3 cellular contexts compared by ENCODE assay signal in the genomic region with DNA sequence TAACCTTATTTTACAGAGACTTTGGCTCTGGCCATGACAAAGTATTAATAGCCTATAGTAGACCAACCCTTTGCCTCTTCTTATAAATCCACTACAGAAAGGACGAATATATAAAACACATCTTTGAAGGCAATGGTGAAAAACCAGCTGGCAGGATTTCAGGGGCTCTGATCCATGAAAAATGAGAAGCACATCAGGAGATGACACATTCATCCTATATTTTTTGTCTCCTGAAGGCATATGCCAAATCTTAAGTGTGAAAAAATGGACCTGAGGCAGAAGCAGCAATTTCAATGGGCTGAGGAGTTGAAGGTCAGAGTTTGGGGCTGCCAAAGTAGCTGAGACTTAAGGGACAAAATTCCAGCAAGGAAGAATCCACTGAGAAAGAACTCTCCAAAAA.
TF ChIP-seq lines count a peak whose summit lies in the region.

No MANE protein-coding gene starts in this region.

TF ChIP-seq in A549, 52 proteins besides CTCF, POLR2A, EP300 and RAD21:
- TF ChIP-seq, protein P1, sequence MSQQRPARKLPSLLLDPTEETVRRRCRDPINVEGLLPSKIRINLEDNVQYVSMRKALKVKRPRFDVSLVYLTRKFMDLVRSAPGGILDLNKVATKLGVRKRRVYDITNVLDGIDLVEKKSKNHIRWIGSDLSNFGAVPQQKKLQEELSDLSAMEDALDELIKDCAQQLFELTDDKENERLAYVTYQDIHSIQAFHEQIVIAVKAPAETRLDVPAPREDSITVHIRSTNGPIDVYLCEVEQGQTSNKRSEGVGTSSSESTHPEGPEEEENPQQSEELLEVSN (IDR thresholded peaks at IDR 0.05; ENCODE audit: borderline replicate concordance, low read depth): no peak
- TF ChIP-seq, protein P2, sequence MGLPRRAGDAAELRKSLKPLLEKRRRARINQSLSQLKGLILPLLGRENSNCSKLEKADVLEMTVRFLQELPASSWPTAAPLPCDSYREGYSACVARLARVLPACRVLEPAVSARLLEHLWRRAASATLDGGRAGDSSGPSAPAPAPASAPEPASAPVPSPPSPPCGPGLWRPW (IDR thresholded peaks at IDR 0.05): no peak
- TF ChIP-seq NPAS2 (CRISPR knock-in tag; IDR thresholded peaks at IDR 0.05; ENCODE audit: borderline replicate concordance): no peak

TF ChIP-seq in GM23338, 12 proteins besides CTCF, POLR2A, EP300 and RAD21 (continued from another document and continues in another):
- TF ChIP-seq, protein P3, sequence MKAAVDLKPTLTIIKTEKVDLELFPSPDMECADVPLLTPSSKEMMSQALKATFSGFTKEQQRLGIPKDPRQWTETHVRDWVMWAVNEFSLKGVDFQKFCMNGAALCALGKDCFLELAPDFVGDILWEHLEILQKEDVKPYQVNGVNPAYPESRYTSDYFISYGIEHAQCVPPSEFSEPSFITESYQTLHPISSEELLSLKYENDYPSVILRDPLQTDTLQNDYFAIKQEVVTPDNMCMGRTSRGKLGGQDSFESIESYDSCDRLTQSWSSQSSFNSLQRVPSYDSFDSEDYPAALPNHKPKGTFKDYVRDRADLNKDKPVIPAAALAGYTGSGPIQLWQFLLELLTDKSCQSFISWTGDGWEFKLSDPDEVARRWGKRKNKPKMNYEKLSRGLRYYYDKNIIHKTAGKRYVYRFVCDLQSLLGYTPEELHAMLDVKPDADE (IDR thresholded peaks at IDR 0.05): no peak
- TF ChIP-seq EZH2phosphoT487 (IDR thresholded peaks at IDR 0.05; ENCODE audit: unreplicated experiment) (no peak), EZH2 (IDR thresholded peaks at IDR 0.05; ENCODE audit: low read depth, unreplicated experiment) (no peak), ZNF114 (CRISPR knock-in tag; IDR thresholded peaks at IDR 0.05) (no peak), POLR2AphosphoS5 (IDR thresholded peaks at IDR 0.05; ENCODE audit: low read depth) (no peak), NANOG (IDR thresholded peaks at IDR 0.05; ENCODE audit: borderline replicate concordance) (no peak)
- TF ChIP-seq, protein P4, sequence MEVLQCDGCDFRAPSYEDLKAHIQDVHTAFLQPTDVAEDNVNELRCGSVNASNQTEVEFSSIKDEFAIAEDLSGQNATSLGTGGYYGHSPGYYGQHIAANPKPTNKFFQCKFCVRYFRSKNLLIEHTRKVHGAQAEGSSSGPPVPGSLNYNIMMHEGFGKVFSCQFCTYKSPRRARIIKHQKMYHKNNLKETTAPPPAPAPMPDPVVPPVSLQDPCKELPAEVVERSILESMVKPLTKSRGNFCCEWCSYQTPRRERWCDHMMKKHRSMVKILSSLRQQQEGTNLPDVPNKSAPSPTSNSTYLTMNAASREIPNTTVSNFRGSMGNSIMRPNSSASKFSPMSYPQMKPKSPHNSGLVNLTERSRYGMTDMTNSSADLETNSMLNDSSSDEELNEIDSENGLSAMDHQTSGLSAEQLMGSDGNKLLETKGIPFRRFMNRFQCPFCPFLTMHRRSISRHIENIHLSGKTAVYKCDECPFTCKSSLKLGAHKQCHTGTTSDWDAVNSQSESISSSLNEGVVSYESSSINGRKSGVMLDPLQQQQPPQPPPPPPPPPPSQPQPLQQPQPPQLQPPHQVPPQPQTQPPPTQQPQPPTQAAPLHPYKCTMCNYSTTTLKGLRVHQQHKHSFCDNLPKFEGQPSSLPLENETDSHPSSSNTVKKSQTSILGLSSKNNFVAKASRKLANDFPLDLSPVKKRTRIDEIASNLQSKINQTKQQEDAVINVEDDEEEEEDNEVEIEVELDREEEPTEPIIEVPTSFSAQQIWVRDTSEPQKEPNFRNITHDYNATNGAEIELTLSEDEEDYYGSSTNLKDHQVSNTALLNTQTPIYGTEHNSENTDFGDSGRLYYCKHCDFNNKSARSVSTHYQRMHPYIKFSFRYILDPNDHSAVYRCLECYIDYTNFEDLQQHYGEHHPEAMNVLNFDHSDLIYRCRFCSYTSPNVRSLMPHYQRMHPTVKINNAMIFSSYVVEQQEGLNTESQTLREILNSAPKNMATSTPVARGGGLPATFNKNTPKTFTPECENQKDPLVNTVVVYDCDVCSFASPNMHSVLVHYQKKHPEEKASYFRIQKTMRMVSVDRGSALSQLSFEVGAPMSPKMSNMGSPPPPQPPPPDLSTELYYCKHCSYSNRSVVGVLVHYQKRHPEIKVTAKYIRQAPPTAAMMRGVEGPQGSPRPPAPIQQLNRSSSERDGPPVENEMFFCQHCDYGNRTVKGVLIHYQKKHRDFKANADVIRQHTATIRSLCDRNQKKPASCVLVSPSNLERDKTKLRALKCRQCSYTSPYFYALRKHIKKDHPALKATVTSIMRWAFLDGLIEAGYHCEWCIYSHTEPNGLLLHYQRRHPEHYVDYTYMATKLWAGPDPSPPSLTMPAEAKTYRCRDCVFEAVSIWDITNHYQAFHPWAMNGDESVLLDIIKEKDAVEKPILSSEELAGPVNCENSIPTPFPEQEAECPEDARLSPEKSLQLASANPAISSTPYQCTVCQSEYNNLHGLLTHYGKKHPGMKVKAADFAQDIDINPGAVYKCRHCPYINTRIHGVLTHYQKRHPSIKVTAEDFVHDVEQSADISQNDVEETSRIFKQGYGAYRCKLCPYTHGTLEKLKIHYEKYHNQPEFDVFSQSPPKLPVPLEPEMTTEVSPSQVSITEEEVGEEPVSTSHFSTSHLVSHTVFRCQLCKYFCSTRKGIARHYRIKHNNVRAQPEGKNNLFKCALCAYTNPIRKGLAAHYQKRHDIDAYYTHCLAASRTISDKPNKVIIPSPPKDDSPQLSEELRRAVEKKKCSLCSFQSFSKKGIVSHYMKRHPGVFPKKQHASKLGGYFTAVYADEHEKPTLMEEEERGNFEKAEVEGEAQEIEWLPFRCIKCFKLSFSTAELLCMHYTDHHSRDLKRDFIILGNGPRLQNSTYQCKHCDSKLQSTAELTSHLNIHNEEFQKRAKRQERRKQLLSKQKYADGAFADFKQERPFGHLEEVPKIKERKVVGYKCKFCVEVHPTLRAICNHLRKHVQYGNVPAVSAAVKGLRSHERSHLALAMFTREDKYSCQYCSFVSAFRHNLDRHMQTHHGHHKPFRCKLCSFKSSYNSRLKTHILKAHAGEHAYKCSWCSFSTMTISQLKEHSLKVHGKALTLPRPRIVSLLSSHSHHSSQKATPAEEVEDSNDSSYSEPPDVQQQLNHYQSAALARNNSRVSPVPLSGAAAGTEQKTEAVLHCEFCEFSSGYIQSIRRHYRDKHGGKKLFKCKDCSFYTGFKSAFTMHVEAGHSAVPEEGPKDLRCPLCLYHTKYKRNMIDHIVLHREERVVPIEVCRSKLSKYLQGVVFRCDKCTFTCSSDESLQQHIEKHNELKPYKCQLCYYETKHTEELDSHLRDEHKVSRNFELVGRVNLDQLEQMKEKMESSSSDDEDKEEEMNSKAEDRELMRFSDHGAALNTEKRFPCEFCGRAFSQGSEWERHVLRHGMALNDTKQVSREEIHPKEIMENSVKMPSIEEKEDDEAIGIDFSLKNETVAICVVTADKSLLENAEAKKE (CRISPR knock-in tag; IDR thresholded peaks at IDR 0.05): no peak

TF ChIP-seq in SK-N-SH treated with all-trans-retinoic acid at 6 μM for 48 hours, 23 proteins besides CTCF, POLR2A, EP300 and RAD21 (continued from another document):
- TF ChIP-seq, protein P5, sequence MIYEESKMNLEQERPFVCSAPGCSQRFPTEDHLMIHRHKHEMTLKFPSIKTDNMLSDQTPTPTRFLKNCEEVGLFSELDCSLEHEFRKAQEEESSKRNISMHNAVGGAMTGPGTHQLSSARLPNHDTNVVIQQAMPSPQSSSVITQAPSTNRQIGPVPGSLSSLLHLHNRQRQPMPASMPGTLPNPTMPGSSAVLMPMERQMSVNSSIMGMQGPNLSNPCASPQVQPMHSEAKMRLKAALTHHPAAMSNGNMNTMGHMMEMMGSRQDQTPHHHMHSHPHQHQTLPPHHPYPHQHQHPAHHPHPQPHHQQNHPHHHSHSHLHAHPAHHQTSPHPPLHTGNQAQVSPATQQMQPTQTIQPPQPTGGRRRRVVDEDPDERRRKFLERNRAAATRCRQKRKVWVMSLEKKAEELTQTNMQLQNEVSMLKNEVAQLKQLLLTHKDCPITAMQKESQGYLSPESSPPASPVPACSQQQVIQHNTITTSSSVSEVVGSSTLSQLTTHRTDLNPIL (CRISPR knock-in tag; IDR thresholded peaks at IDR 0.05; ENCODE audit: low read depth): no peak
- TF ChIP-seq, protein P6, sequence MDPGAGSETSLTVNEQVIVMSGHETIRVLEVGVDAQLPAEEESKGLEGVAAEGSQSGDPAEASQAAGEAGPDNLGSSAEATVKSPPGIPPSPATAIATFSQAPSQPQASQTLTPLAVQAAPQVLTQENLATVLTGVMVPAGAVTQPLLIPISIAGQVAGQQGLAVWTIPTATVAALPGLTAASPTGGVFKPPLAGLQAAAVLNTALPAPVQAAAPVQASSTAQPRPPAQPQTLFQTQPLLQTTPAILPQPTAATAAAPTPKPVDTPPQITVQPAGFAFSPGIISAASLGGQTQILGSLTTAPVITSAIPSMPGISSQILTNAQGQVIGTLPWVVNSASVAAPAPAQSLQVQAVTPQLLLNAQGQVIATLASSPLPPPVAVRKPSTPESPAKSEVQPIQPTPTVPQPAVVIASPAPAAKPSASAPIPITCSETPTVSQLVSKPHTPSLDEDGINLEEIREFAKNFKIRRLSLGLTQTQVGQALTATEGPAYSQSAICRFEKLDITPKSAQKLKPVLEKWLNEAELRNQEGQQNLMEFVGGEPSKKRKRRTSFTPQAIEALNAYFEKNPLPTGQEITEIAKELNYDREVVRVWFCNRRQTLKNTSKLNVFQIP (CRISPR knock-in tag; IDR thresholded peaks at IDR 0.05; ENCODE audit: borderline replicate concordance, low read depth): no peak
- TF ChIP-seq, protein P7, sequence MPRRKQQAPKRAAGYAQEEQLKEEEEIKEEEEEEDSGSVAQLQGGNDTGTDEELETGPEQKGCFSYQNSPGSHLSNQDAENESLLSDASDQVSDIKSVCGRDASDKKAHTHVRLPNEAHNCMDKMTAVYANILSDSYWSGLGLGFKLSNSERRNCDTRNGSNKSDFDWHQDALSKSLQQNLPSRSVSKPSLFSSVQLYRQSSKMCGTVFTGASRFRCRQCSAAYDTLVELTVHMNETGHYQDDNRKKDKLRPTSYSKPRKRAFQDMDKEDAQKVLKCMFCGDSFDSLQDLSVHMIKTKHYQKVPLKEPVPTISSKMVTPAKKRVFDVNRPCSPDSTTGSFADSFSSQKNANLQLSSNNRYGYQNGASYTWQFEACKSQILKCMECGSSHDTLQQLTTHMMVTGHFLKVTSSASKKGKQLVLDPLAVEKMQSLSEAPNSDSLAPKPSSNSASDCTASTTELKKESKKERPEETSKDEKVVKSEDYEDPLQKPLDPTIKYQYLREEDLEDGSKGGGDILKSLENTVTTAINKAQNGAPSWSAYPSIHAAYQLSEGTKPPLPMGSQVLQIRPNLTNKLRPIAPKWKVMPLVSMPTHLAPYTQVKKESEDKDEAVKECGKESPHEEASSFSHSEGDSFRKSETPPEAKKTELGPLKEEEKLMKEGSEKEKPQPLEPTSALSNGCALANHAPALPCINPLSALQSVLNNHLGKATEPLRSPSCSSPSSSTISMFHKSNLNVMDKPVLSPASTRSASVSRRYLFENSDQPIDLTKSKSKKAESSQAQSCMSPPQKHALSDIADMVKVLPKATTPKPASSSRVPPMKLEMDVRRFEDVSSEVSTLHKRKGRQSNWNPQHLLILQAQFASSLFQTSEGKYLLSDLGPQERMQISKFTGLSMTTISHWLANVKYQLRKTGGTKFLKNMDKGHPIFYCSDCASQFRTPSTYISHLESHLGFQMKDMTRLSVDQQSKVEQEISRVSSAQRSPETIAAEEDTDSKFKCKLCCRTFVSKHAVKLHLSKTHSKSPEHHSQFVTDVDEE (CRISPR knock-in tag; IDR thresholded peaks at IDR 0.05): no peak
- TF ChIP-seq PPARA (CRISPR knock-in tag; IDR thresholded peaks at IDR 0.05; ENCODE audit: borderline replicate concordance) (no peak), TCF4 (CRISPR knock-in tag; IDR thresholded peaks at IDR 0.05; ENCODE audit: borderline replicate concordance) (no peak), ESRRG (CRISPR knock-in tag; IDR thresholded peaks at IDR 0.05) (no peak)
